8 cellular contexts compared by ENCODE assay signal in genomic region chr17:28643979-28644781, GRCh38. TPM values are rescaled to one million over a fixed set of nuclear protein-coding genes. Genes with fewer than 3 reads are reported as not detected.
DNase-seq lines count a peak whose midpoint lies in the region; ATAC-seq and TF ChIP-seq lines count a peak whose summit lies in the region.

No MANE protein-coding gene starts in this region.

- DNase-seq in AG09309 (ENCODE audit: low read depth) = no peak
- no peak for DNase-seq in RWPE2 (ENCODE audit: low spot score)
- peak; percentile 54 to 71 (median 67) for DNase-seq in body of pancreas
- DNase-seq in iPS DF 6.9 (ENCODE audit: low read depth, low spot score) = peak; percentile 20
- peak in 1 of 2 donors; percentile 39 for DNase-seq in gastrocnemius medialis

- in situ Hi-C loops in gastrocnemius medialis (cut with MboI; ENCODE audit: low sequenced_read_pairs in 4 of 4) = no loop called here

- H3K36me3 ChIP-seq in HUES48 (ENCODE audit: control insufficient read depth, insufficient read depth, low read length) (peaks cover 55% of the 10 kb centered on the region), RWPE2 (ENCODE audit: low read depth) (peaks cover 54% of the 10 kb centered on the region), body of pancreas (replicated peaks in 1 of 2; ENCODE audit: insufficient read depth in 1 of 2, low read depth in 2 of 2) (peaks cover 5 to 30% of the 10 kb centered on the region in 2 donors), iPS DF 6.9 (ENCODE audit: control insufficient read depth, insufficient read depth, low read length) (peaks cover 23% of the 10 kb centered on the region), gastrocnemius medialis (peaks cover under 1 to 55% of the 10 kb centered on the region in 2 donors)

- H3K27me3 ChIP-seq in HUES48 (ENCODE audit: control insufficient read depth, insufficient read depth, low read length) (no peaks in the 10 kb centered on the region), RWPE2 (ENCODE audit: insufficient read depth, poor library complexity, severe bottlenecking) (no peaks in the 10 kb centered on the region), body of pancreas (no peaks in the 10 kb centered on the region), iPS DF 6.9 (ENCODE audit: control insufficient read depth, insufficient read depth, low read length) (no peaks in the 10 kb centered on the region), gastrocnemius medialis (no peaks in the 10 kb centered on the region)

- H3K27ac ChIP-seq in HUES48 (ENCODE audit: low read depth, low read length) (peak overlapping the region; percentile 93), RWPE2 (ENCODE audit: poor library complexity, severe bottlenecking) (peak overlapping the region; percentile 48), body of pancreas (peak overlapping the region; percentile 69 to 90 (median 80)), iPS DF 6.9 (ENCODE audit: low read length) (no peak overlapping the region), gastrocnemius medialis (peak overlapping the region; percentile 90 to 98 (median 96))

- no peaks in the 10 kb centered on the region for H3K9me3 ChIP-seq in HUES48 (ENCODE audit: control insufficient read depth, insufficient read depth, low read length)
- H3K9me3 ChIP-seq in RWPE2 (ENCODE audit: severe bottlenecking) = no peaks in the 10 kb centered on the region
- H3K9me3 ChIP-seq in body of pancreas = no peaks in the 10 kb centered on the region
- H3K9me3 ChIP-seq in iPS DF 6.9 (ENCODE audit: control insufficient read depth, insufficient read depth, low read length) = no peaks in the 10 kb centered on the region
- no peaks in the 10 kb centered on the region for H3K9me3 ChIP-seq in gastrocnemius medialis

- no peak for TF ChIP-seq POLR2A in body of pancreas (IDR thresholded peaks at IDR 0.05)
- TF ChIP-seq POLR2A in gastrocnemius medialis (IDR thresholded peaks at IDR 0.05) = peak in 1 of 2 donors; percentile 6

- TF ChIP-seq CTCF in AG09309 (IDR thresholded peaks at IDR 0.05; ENCODE audit: control insufficient read depth, insufficient read depth, low read depth, low read length, missing control alignments) = peak; percentile 49
- TF ChIP-seq CTCF in GM12874 (IDR thresholded peaks at IDR 0.05; ENCODE audit: insufficient read depth, low read depth, low read length) = peak; percentile 65
- TF ChIP-seq CTCF in RWPE2 (IDR thresholded peaks at IDR 0.05; ENCODE audit: poor library complexity, severe bottlenecking) = peak; percentile 53
- peak; percentile 15 to 68 (median 59) for TF ChIP-seq CTCF in body of pancreas (IDR thresholded peaks at IDR 0.05)
- TF ChIP-seq CTCF in gastrocnemius medialis (IDR thresholded peaks at IDR 0.05 in 4 of 5, conservative IDR thresholded peaks at IDR 0.05 in 1 of 5) = peak in 4 of 5 experiments; percentile 39 to 65 (median 54)

- H3K9ac ChIP-seq in HUES48 (ENCODE audit: low read depth, low read length) = peak overlapping the region; percentile 64

- H3K4me1 ChIP-seq in HUES48 (ENCODE audit: control insufficient read depth, insufficient read depth, low read length) (peaks cover 5% of the 10 kb centered on the region; the same call in 1 of the 2 replicates), RWPE2 (ENCODE audit: insufficient read depth, poor library complexity, severe bottlenecking) (peaks cover 8% of the 10 kb centered on the region), body of pancreas (peaks cover 46% of the 10 kb centered on the region), iPS DF 6.9 (ENCODE audit: control insufficient read depth, insufficient read depth, low read length) (peaks cover 1% of the 10 kb centered on the region; the same call in 1 of the 2 replicates), gastrocnemius medialis (peaks cover 29 to 33% of the 10 kb centered on the region in 2 donors)

- no peak for ATAC-seq in RWPE2 (ENCODE audit: low read depth)
- peak; percentile 21 for ATAC-seq in body of pancreas
- ATAC-seq in gastrocnemius medialis = peak; percentile 32 to 38
- ATAC-seq in GM19351 (IDR thresholded peaks at IDR 0.05; ENCODE audit: unreplicated experiment) = no peak

- intact Hi-C loops in body of pancreas (cut with DNase I) (no loop called here), gastrocnemius medialis (cut with DNase I; ENCODE audit: low total_unique reads) (loop anchor here (2.0 kb wide), 2 partner anchors 73 to 75 kb away; partner anchors contain the start of genes PIGS and RPL23A)

- H3K4me3 ChIP-seq in AG09309 (ENCODE audit: control insufficient read depth, low read depth, low read length) (peak overlapping the region; percentile 90), HUES48 (ENCODE audit: low read depth, low read length) (peak overlapping the region; percentile 98), RWPE2 (ENCODE audit: severe bottlenecking) (peak overlapping the region; percentile 39), body of pancreas (peak overlapping the region; percentile 87 to 97), iPS DF 6.9 (ENCODE audit: low read length) (peak overlapping the region; percentile 79), gastrocnemius medialis (peak overlapping the region; percentile 78 to 92 (median 90))

- WGBS in body of pancreas, 2 donors = 0 to 2% methylated on average over 9 to 18 of the region's 18 CpGs
- no CpG with 5 or more reads among the region's 18 CpGs for WGBS in iPS DF 6.9 (ENCODE audit: insufficient coverage, insufficient read length)

RNA-seq across cellular contexts. Expression of gene BLTP2, which starts 0.8 kb away (rescaled TPM):
- total RNA-seq in body of pancreas = 10 to 100 TPM; 70.8 to 87.3 TPM
- total RNA-seq in gastrocnemius medialis = 10 to 100 TPM; 71.6 to 93.4 (median 81.0) TPM

RNA-seq across cellular contexts. Expression of gene SDF2, which starts 17.5 kb away (rescaled TPM):
- total RNA-seq in body of pancreas = 10 to 100 TPM; 13.8 to 22.8 TPM
- 10 to 100 TPM; 23.6 to 36.4 (median 28.4) TPM for total RNA-seq in gastrocnemius medialis

RNA-seq across cellular contexts. Expression of gene SUPT6H, which starts 17.8 kb away (rescaled TPM):
- total RNA-seq in body of pancreas (10 to 100 TPM; 26.5 to 37.2 TPM), gastrocnemius medialis (10 to 100 TPM; 48.3 to 81.9 (median 64.8) TPM)

RNA-seq across cellular contexts. Expression of gene RSKR, which starts 30.2 kb away (rescaled TPM):
- total RNA-seq in body of pancreas (10 to 100 TPM in 1 of 2 donors, 1 to 10 TPM in 1; 2.6 to 14.8 TPM), gastrocnemius medialis (10 to 100 TPM in 1 of 4 donors, 1 to 10 TPM in 3; 1.8 to 10.1 (median 2.8) TPM)

RNA-seq across cellular contexts. Expression of gene SPAG5, which starts 45.4 kb away (rescaled TPM):
- total RNA-seq in body of pancreas (1 to 10 TPM in 1 of 2 donors, not detected in 1; 3.1 TPM), gastrocnemius medialis (1 to 10 TPM in 2 of 4 donors, under 1 TPM in 2; 0.41 to 1.5 (median 0.96) TPM)

Comparison
In these comparisons a context has a peak if more than half of its experiments do, and no peak if none do; other contexts are left out.
1. DNase-seq: peak in body of pancreas (4 of 4) and iPS DF 6.9 (single experiment); none in AG09309 (single experiment) and RWPE2 (single experiment).
2. H3K4me3 ChIP-seq: peak in every context shown above with its lines; median percentile 98 in HUES48; 92 in body of pancreas; 90 in gastrocnemius medialis; 90 in AG09309; 79 in iPS DF 6.9; 39 in RWPE2.
3. ATAC-seq: peak in body of pancreas (single experiment) and gastrocnemius medialis (2 of 2); none in RWPE2 (single experiment) and GM19351 (single experiment).
4. Peak in every context shown above with its lines, with median percentiles within 50 percentile points of each other: CTCF ChIP-seq.